In the genomic region with DNA sequence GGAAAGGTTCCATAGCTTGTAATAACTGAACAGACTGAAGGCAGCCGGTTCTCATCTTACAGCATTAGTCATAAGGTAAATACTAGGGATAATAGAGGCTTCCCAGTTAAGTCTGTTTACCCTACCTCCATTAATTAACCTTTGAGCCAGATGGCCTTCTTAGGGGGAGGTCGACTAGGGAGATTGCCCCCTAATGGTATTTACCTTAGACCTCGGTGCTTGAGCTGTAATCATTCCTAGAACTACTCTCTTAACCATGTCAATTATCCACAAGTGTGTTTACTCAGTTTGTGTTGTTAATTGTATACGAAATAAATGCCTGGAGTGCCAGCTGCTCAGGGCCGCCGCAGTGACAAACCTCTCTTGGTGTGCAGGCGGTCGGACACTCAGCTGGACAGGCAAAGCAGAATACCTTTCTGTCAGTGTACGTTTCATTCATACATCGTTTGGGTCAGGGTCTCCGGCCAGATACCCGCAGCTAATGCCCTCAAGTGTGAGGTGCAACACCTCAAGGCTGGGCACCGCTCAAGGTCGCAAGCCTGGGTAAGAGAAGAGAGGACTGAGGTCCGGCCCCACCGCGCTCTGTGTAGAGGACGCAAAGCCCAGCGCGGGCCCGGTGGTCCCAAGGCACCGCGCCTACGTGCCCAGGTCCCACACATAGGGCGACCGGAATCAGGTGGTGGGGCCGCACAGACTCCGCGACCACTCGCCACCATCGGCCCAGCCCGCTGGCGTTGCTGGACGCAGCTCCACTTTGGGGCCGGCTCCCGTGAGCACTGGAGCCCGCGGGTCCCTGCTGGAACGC, we compare ENCODE assay signal across 16 cellular contexts.
DNase-seq lines count a peak whose midpoint lies in the region; ATAC-seq, FAIRE-seq and TF ChIP-seq lines count a peak whose summit lies in the region.
"Had no signal": no experiment of that assay in that cellular context is flagged by ENCODE, and none has a peak within 500 bp of the region (broad histone marks: within the 10 kb centered on the region; RNA-seq: fewer than 3 reads in every experiment).

No MANE protein-coding gene starts in this region.

- DNase-seq in NCI-H2171 treated with DMSO at 0.1 percent for 48 hours (lab: John Stamatoyannopoulos, UW) (peak; percentile 7), NCI-H2171 (lab: John Stamatoyannopoulos, UW) (no peak), G401 (ENCODE audit: low spot score) (peak; percentile 10), bronchial epithelial cell (ENCODE audit: low read depth) (peak; percentile 51), renal cortical epithelial cell (ENCODE audit: low read depth) (peak; percentile 40), globus pallidus (ENCODE audit: low spot score) (no peak)
- DNase-seq in NK-92 treated with Interleukin-12 subunit alpha and Interleukin-12 subunit beta, amount 100 ng/mL, for 24 hours (lab: John Stamatoyannopoulos, UW), result no peak
- DNase-seq: ACHN; activated T-cell treated with anti-CD3 and anti-CD28 coated beads, Interleukin-2, amount 50 U/mL, for 4 hours; DMS153; endodermal cell; KG1; NCI-H2029; sigmoid colon had no signal

- no peak for ATAC-seq in GM21381 (IDR thresholded peaks at IDR 0.05; ENCODE audit: unreplicated experiment)
- ATAC-seq: SK-N-SH treated with all-trans-retinoic acid at 6 μM for 48 hours had no signal

- no peak for TF ChIP-seq CTCF in bronchial epithelial cell (IDR thresholded peaks at IDR 0.05; ENCODE audit: insufficient read depth, low read length, severe bottlenecking)

- FAIRE-seq in bronchial epithelial cell (lab: Jason Lieb, UNC), result no peak

- H3K36me3 ChIP-seq in bronchial epithelial cell (ENCODE audit: control insufficient read depth, insufficient read depth, low read length), result no peaks in the 10 kb centered on the region
- H3K36me3 ChIP-seq: sigmoid colon had no signal

- in situ Hi-C loops in G401 (cut with HindIII; ENCODE audit: low sequenced_read_pairs), result no loop called here

- H3K27me3 ChIP-seq in bronchial epithelial cell (ENCODE audit: control insufficient read depth, insufficient read depth, low read length), result no peaks in the 10 kb centered on the region
- H3K27me3 ChIP-seq: sigmoid colon had no signal

- H3K4me3 ChIP-seq in bronchial epithelial cell (ENCODE audit: low read depth, low read length), result peak overlapping the region; percentile 44

Comparison
In these comparisons a context has a peak if more than half of its experiments do, and no peak if none do; other contexts are left out.
1. DNase-seq: peak in NCI-H2171 treated with DMSO at 0.1 percent for 48 hours (single experiment), G401 (single experiment), bronchial epithelial cell (single experiment) and renal cortical epithelial cell (single experiment); none in NCI-H2171 (single experiment), NK-92 treated with Interleukin-12 subunit alpha and Interleukin-12 subunit beta, amount 100 ng/mL, for 24 hours (single experiment) and globus pallidus (single experiment).